ENCODE assay signal across 20 cellular contexts in the genomic region with DNA sequence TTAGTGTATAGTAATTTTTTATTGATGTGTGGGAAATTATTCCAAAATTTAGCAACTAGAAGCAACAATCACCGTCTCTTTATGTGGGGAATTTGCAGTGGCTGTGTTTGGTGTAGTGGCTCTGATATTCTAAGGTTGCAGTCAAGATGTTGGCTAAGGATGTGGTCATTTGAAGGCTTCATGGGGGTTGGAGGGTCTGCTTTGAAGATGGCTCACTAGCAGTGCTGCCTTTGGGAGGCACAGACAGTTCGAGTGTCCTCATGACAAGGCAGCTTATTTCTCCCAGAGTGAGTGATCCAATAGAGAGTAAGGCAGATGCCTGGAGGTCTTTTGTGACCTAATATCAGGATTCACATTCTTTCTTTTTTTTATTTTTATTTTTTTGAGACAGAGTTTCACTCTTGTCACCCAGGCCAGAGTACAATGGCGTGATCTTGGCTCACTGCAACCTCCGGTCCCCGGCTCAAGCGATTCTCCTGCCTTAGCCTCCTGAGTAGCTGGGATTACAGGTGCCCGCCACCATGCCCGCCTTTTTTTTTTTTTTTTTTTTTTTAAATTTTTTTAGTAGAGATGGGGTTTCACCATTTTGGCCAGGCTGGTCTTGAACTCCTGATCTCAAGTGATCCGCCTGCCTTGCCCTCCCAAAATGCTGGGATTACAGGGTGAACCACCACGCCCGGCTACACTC. TPM values are rescaled to one million over a fixed set of nuclear protein-coding genes. Genes with fewer than 3 reads are reported as not detected.
A peak's percentile ranks its signal among the peaks of the same experiment; 100 is the strongest.
DNase-seq lines count a peak whose midpoint lies in the region; ATAC-seq and TF ChIP-seq lines count a peak whose summit lies in the region.
"Had no signal": no experiment of that assay in that cellular context is flagged by ENCODE, and none has a peak within 500 bp of the region (broad histone marks: within the 10 kb centered on the region; RNA-seq: fewer than 3 reads in every experiment).

No MANE protein-coding gene starts in this region.

- CTCF ChIA-PET in activated CD4-positive, alpha-beta T cell treated with anti-CD3 and anti-CD28 coated beads for 36 hours (lab: Charles Lee) = interaction anchor here (0.7 kb wide), 2 partner anchors 188 to 1085 kb away, joined by 3 to 4 read pairs; no protein-coding TSS in a partner anchor
- CTCF ChIA-PET in Calu3 (lab: Charles Lee) (interaction anchor here (0.6 to 0.7 kb wide), 3 partner anchors 56 to 231 kb away, joined by 3 to 8 read pairs (median 4); no protein-coding TSS in a partner anchor), OCI-LY7 (lab: Charles Lee; ENCODE audit: unreplicated experiment) (no interaction called here)
- CTCF ChIA-PET in activated CD8-positive, alpha-beta T cell treated with anti-CD3 and anti-CD28 coated beads for 36 hours (lab: Charles Lee) = no interaction called here

- no peak for DNase-seq in activated CD4-positive, alpha-beta T cell treated with anti-CD3 and anti-CD28 coated beads, Interleukin-2, amount 10 ng/mL, durations not matched to agents 24 days and 14 days
- DNase-seq in activated CD4-positive, alpha-beta T cell treated with anti-CD3 and anti-CD28 coated beads for 36 hours = no peak
- DNase-seq in Calu3 (no peak), COLO668 (lab: John Stamatoyannopoulos, UW; ENCODE audit: unreplicated experiment) (no peak), OCI-LY7 (ENCODE audit: low spot score) (no peak)
- no peak for DNase-seq in activated CD8-positive, alpha-beta T cell treated with anti-CD3 and anti-CD28 coated beads for 36 hours
- no peak for DNase-seq in central memory CD8-positive, alpha-beta T cell (ENCODE audit: low spot score in 2 of 2)
- DNase-seq: CD4-positive, alpha-beta T cell; DMS53; EL; NCI-H1417; NCI-H187; NCI-H2107; NCI-H226; NCI-H524; PC-9; SJCRH30 had no signal

- no peak for ATAC-seq in activated CD4-positive, alpha-beta T cell treated with anti-CD3 and anti-CD28 coated beads for 36 hours
- ATAC-seq in activated CD8-positive, alpha-beta T cell treated with anti-CD3 and anti-CD28 coated beads for 36 hours = peak; percentile 20
- no peak for ATAC-seq in central memory CD8-positive, alpha-beta T cell (replicated peaks; ENCODE audit: extremely low read depth, poor library complexity, severe bottlenecking)
- ATAC-seq in HG03432 (IDR thresholded peaks at IDR 0.05; ENCODE audit: unreplicated experiment) = no peak

- no peaks in the 10 kb centered on the region for H3K9me3 ChIP-seq in OCI-LY7 (ENCODE audit: low read length)
- H3K9me3 ChIP-seq: SJCRH30 had no signal

- BruUV-seq in Calu3 (replicated peaks; lab: Mats Ljungman, UMichigan) (TSS peak; percentile 2), OCI-LY7 (replicated peaks; lab: Mats Ljungman, UMichigan) (no TSS peak)

- intact Hi-C loops in activated CD4-positive, alpha-beta T cell treated with anti-CD3 and anti-CD28 coated beads, Interleukin-2, amount 10 ng/mL, durations not matched to agents 24 days and 14 days (cut with micrococcal nuclease) = no loop called here
- intact Hi-C loops in activated CD4-positive, alpha-beta T cell treated with anti-CD3 and anti-CD28 coated beads for 36 hours (cut with DNase I, micrococcal nuclease) = no loop called here
- intact Hi-C loops in Calu3 (cut with micrococcal nuclease; ENCODE audit: unreplicated experiment) = no loop called here
- intact Hi-C loops in activated CD8-positive, alpha-beta T cell treated with anti-CD3 and anti-CD28 coated beads for 36 hours (cut with micrococcal nuclease) = no loop called here
- intact Hi-C loops in OCI-LY7 (cut with micrococcal nuclease; ENCODE audit: unreplicated experiment) = no loop called here

- TF ChIP-seq CTCF in Calu3 (IDR thresholded peaks at IDR 0.05; ENCODE audit: unreplicated experiment) (no peak), OCI-LY7 (conservative IDR thresholded peaks at IDR 0.05; ENCODE audit: low read length) (no peak)
- no peak for TF ChIP-seq CTCF in activated CD8-positive, alpha-beta T cell treated with anti-CD3 and anti-CD28 coated beads for 36 hours (IDR thresholded peaks at IDR 0.05)

- no peaks in the 10 kb centered on the region for H3K9me3 Mint-ChIP-seq in activated CD4-positive, alpha-beta T cell treated with anti-CD3 and anti-CD28 coated beads, Interleukin-2, amount 10 ng/mL, durations not matched to agents 24 days and 14 days
- H3K9me3 Mint-ChIP-seq in activated CD4-positive, alpha-beta T cell treated with anti-CD3 and anti-CD28 coated beads for 36 hours (ENCODE audit: low read depth) = no peaks in the 10 kb centered on the region
- H3K9me3 Mint-ChIP-seq in Calu3 (ENCODE audit: low read depth, unreplicated experiment) = no peaks in the 10 kb centered on the region
- H3K9me3 Mint-ChIP-seq in activated CD8-positive, alpha-beta T cell treated with anti-CD3 and anti-CD28 coated beads for 36 hours = no peaks in the 10 kb centered on the region
- H3K9me3 Mint-ChIP-seq in central memory CD8-positive, alpha-beta T cell = no peaks in the 10 kb centered on the region
- H3K9me3 Mint-ChIP-seq: CD4-positive, alpha-beta T cell had no signal

- H3K4me2 ChIP-seq in OCI-LY7 (ENCODE audit: low read length) = no peak overlapping the region
- H3K4me2 ChIP-seq: KMS-11, PC-9 had no signal

- H3K4me1 Mint-ChIP-seq in activated CD4-positive, alpha-beta T cell treated with anti-CD3 and anti-CD28 coated beads, Interleukin-2, amount 10 ng/mL, durations not matched to agents 24 days and 14 days = peaks cover 29% of the 10 kb centered on the region
- peaks cover 25% of the 10 kb centered on the region for H3K4me1 Mint-ChIP-seq in activated CD4-positive, alpha-beta T cell treated with anti-CD3 and anti-CD28 coated beads for 36 hours
- no peaks in the 10 kb centered on the region for H3K4me1 Mint-ChIP-seq in Calu3 (ENCODE audit: low read depth, unreplicated experiment)
- H3K4me1 Mint-ChIP-seq in activated CD8-positive, alpha-beta T cell treated with anti-CD3 and anti-CD28 coated beads for 36 hours (ENCODE audit: low read depth) = peaks cover 33% of the 10 kb centered on the region
- H3K4me1 Mint-ChIP-seq in central memory CD8-positive, alpha-beta T cell = peaks cover 19% of the 10 kb centered on the region

- H3K36me3 ChIP-seq in OCI-LY7 (ENCODE audit: insufficient read depth, low read length) = peaks cover 82% of the 10 kb centered on the region

- H2AFZ ChIP-seq in OCI-LY7 (ENCODE audit: low read length) = no peak overlapping the region
- H2AFZ ChIP-seq: PC-9 had no signal

- no peak overlapping the region for H3K4me3 ChIP-seq in OCI-LY7 (ENCODE audit: low read depth, low read length, poor library complexity, severe bottlenecking)
- H3K4me3 ChIP-seq: PC-9, SJCRH30 had no signal

- H3K4me3 Mint-ChIP-seq in activated CD4-positive, alpha-beta T cell treated with anti-CD3 and anti-CD28 coated beads, Interleukin-2, amount 10 ng/mL, durations not matched to agents 24 days and 14 days = peak overlapping the region; percentile 1
- H3K4me3 Mint-ChIP-seq in activated CD4-positive, alpha-beta T cell treated with anti-CD3 and anti-CD28 coated beads for 36 hours = no peak overlapping the region
- no peak overlapping the region for H3K4me3 Mint-ChIP-seq in Calu3 (ENCODE audit: low read depth, unreplicated experiment)
- no peak overlapping the region for H3K4me3 Mint-ChIP-seq in activated CD8-positive, alpha-beta T cell treated with anti-CD3 and anti-CD28 coated beads for 36 hours
- no peak overlapping the region for H3K4me3 Mint-ChIP-seq in central memory CD8-positive, alpha-beta T cell
- H3K4me3 Mint-ChIP-seq: CD4-positive, alpha-beta T cell had no signal

- no peaks in the 10 kb centered on the region for H3K9me2 ChIP-seq in OCI-LY7 (ENCODE audit: insufficient read depth, low read length)

- H3K27ac Mint-ChIP-seq in activated CD4-positive, alpha-beta T cell treated with anti-CD3 and anti-CD28 coated beads, Interleukin-2, amount 10 ng/mL, durations not matched to agents 24 days and 14 days = peak overlapping the region; percentile 70
- no peak overlapping the region for H3K27ac Mint-ChIP-seq in activated CD4-positive, alpha-beta T cell treated with anti-CD3 and anti-CD28 coated beads for 36 hours
- no peak overlapping the region for H3K27ac Mint-ChIP-seq in Calu3 (ENCODE audit: unreplicated experiment)
- peak overlapping the region; percentile 62 for H3K27ac Mint-ChIP-seq in activated CD8-positive, alpha-beta T cell treated with anti-CD3 and anti-CD28 coated beads for 36 hours
- H3K27ac Mint-ChIP-seq in central memory CD8-positive, alpha-beta T cell (ENCODE audit: low read depth) = peak overlapping the region; percentile 30
- H3K27ac Mint-ChIP-seq: CD4-positive, alpha-beta T cell had no signal

- no peak overlapping the region for H3K27ac ChIP-seq in OCI-LY7 (ENCODE audit: low read depth, low read length, poor library complexity, severe bottlenecking)
- H3K27ac ChIP-seq: HL-60, KMS-11, PC-9, SJCRH30 had no signal

- H3K79me2 ChIP-seq in OCI-LY7 (ENCODE audit: insufficient read depth, low read depth, low read length) = no peaks in the 10 kb centered on the region

- H3K27me3 Mint-ChIP-seq in activated CD4-positive, alpha-beta T cell treated with anti-CD3 and anti-CD28 coated beads, Interleukin-2, amount 10 ng/mL, durations not matched to agents 24 days and 14 days = no peaks in the 10 kb centered on the region
- no peaks in the 10 kb centered on the region for H3K27me3 Mint-ChIP-seq in activated CD4-positive, alpha-beta T cell treated with anti-CD3 and anti-CD28 coated beads for 36 hours
- H3K27me3 Mint-ChIP-seq in Calu3 (ENCODE audit: unreplicated experiment) = no peaks in the 10 kb centered on the region
- no peaks in the 10 kb centered on the region for H3K27me3 Mint-ChIP-seq in activated CD8-positive, alpha-beta T cell treated with anti-CD3 and anti-CD28 coated beads for 36 hours
- H3K27me3 Mint-ChIP-seq in central memory CD8-positive, alpha-beta T cell = no peaks in the 10 kb centered on the region
- H3K27me3 Mint-ChIP-seq: CD4-positive, alpha-beta T cell had no signal

- POLR2A ChIA-PET in activated CD4-positive, alpha-beta T cell treated with anti-CD3 and anti-CD28 coated beads for 36 hours (lab: Charles Lee) = interaction anchor here (0.5 to 0.6 kb wide), 2 partner anchors 13 to 157 kb away, joined by 3 to 4 read pairs; no protein-coding TSS in a partner anchor
- POLR2A ChIA-PET in activated CD8-positive, alpha-beta T cell treated with anti-CD3 and anti-CD28 coated beads for 36 hours (lab: Charles Lee) = interaction anchor here (0.8 to 2.5 kb wide), 2 partner anchors 8 to 12 kb away, joined by 4 to 12 read pairs; no protein-coding TSS in a partner anchor
- POLR2A ChIA-PET in OCI-LY7 (lab: Charles Lee) = interaction anchor here (1.1 kb wide), 1 partner anchor 10 kb away, joined by 5 read pairs; no protein-coding TSS in a partner anchor

- peaks cover 67% of the 10 kb centered on the region for H3K36me3 Mint-ChIP-seq in activated CD4-positive, alpha-beta T cell treated with anti-CD3 and anti-CD28 coated beads, Interleukin-2, amount 10 ng/mL, durations not matched to agents 24 days and 14 days (ENCODE audit: low read depth)
- peaks cover 63% of the 10 kb centered on the region for H3K36me3 Mint-ChIP-seq in activated CD4-positive, alpha-beta T cell treated with anti-CD3 and anti-CD28 coated beads for 36 hours (ENCODE audit: low read depth)
- H3K36me3 Mint-ChIP-seq in Calu3 (ENCODE audit: insufficient read depth, unreplicated experiment) = peaks cover 69% of the 10 kb centered on the region
- H3K36me3 Mint-ChIP-seq in activated CD8-positive, alpha-beta T cell treated with anti-CD3 and anti-CD28 coated beads for 36 hours (ENCODE audit: low read depth) = peaks cover 61% of the 10 kb centered on the region
- peaks cover 75% of the 10 kb centered on the region for H3K36me3 Mint-ChIP-seq in central memory CD8-positive, alpha-beta T cell (ENCODE audit: insufficient read depth)

- no peaks in the 10 kb centered on the region for H3K4me1 ChIP-seq in OCI-LY7 (ENCODE audit: insufficient read depth, low read length, poor library complexity, severe bottlenecking)
- H3K4me1 ChIP-seq: SJCRH30 had no signal

- H4K20me1 ChIP-seq in OCI-LY7 (ENCODE audit: insufficient read depth, low read length) = no peaks in the 10 kb centered on the region

RNA-seq across cellular contexts. Expression of gene GPI, which starts 8.7 kb away (rescaled TPM):
- 592 and 598 TPM in 2 replicates for total RNA-seq in activated CD4-positive, alpha-beta T cell treated with anti-CD3 and anti-CD28 coated beads, Interleukin-2, amount 10 ng/mL, durations not matched to agents 24 days and 14 days
- 100 to 1,000 TPM; 686 to 839 TPM for total RNA-seq in activated CD4-positive, alpha-beta T cell treated with anti-CD3 and anti-CD28 coated beads for 36 hours
- total RNA-seq in Calu3 (2022) (353 and 375 TPM in 2 replicates), OCI-LY7 (2022) (207 and 218 TPM in 2 replicates)
- 100 to 1,000 TPM; 847 to 870 TPM for total RNA-seq in activated CD8-positive, alpha-beta T cell treated with anti-CD3 and anti-CD28 coated beads for 36 hours
- 104 and 111 TPM in 2 replicates for total RNA-seq in OCI-LY7 (2014; rRNA removed; shearing (Covaris generic))

RNA-seq across cellular contexts. Expression of gene PDCD2L, which starts 30.5 kb away (rescaled TPM):
- total RNA-seq in activated CD4-positive, alpha-beta T cell treated with anti-CD3 and anti-CD28 coated beads, Interleukin-2, amount 10 ng/mL, durations not matched to agents 24 days and 14 days = 44.4 and 50.8 TPM in 2 replicates
- 10 to 100 TPM; 31.0 to 35.2 TPM for total RNA-seq in activated CD4-positive, alpha-beta T cell treated with anti-CD3 and anti-CD28 coated beads for 36 hours
- 29.3 and 35.7 TPM in 2 replicates for total RNA-seq in Calu3 (2022)
- 10 to 100 TPM; 39.9 to 42.1 TPM for total RNA-seq in activated CD8-positive, alpha-beta T cell treated with anti-CD3 and anti-CD28 coated beads for 36 hours
- 22.4 and 30.0 TPM in 2 replicates for total RNA-seq in OCI-LY7 (2014; rRNA removed; shearing (Covaris generic))
- 22.6 and 27.5 TPM in 2 replicates for total RNA-seq in OCI-LY7 (2022)

RNA-seq across cellular contexts. Expression of gene UBA2, which starts 54.4 kb away (rescaled TPM):
- total RNA-seq in activated CD4-positive, alpha-beta T cell treated with anti-CD3 and anti-CD28 coated beads, Interleukin-2, amount 10 ng/mL, durations not matched to agents 24 days and 14 days = 186 and 190 TPM in 2 replicates
- total RNA-seq in activated CD4-positive, alpha-beta T cell treated with anti-CD3 and anti-CD28 coated beads for 36 hours = 100 to 1,000 TPM; 145 to 225 TPM
- total RNA-seq in Calu3 (2022) = 137 and 158 TPM in 2 replicates
- total RNA-seq in activated CD8-positive, alpha-beta T cell treated with anti-CD3 and anti-CD28 coated beads for 36 hours = 100 to 1,000 TPM; 134 to 149 TPM
- 308 and 460 TPM in 2 replicates for total RNA-seq in OCI-LY7 (2014; rRNA removed; shearing (Covaris generic))
- 209 and 233 TPM in 2 replicates for total RNA-seq in OCI-LY7 (2022)

Comparison
In these comparisons a context has a peak if more than half of its experiments do, and no peak if none do; other contexts are left out.
1. H3K27ac Mint-ChIP-seq: peak in activated CD4-positive, alpha-beta T cell treated with anti-CD3 and anti-CD28 coated beads, Interleukin-2, amount 10 ng/mL, durations not matched to agents 24 days and 14 days (single experiment), activated CD8-positive, alpha-beta T cell treated with anti-CD3 and anti-CD28 coated beads for 36 hours (single experiment) and central memory CD8-positive, alpha-beta T cell (single experiment); none in activated CD4-positive, alpha-beta T cell treated with anti-CD3 and anti-CD28 coated beads for 36 hours (single experiment) and Calu3 (single experiment).
2. CTCF ChIA-PET loops: an anchor here in activated CD4-positive, alpha-beta T cell treated with anti-CD3 and anti-CD28 coated beads for 36 hours (0.7 kb wide) and Calu3 (0.6 to 0.7 kb wide); none called in activated CD8-positive, alpha-beta T cell treated with anti-CD3 and anti-CD28 coated beads for 36 hours and OCI-LY7.